ENCODE assay signal across 9 cellular contexts in genomic region chr16:86508947-86509758, GRCh38. TPM values are rescaled to one million over a fixed set of nuclear protein-coding genes. Genes with fewer than 3 reads are reported as not detected.
DNase-seq lines count a peak whose midpoint lies in the region; ATAC-seq and TF ChIP-seq lines count a peak whose summit lies in the region.
"Had no signal": no experiment of that assay in that cellular context is flagged by ENCODE, and none has a peak within 500 bp of the region (broad histone marks: within the 10 kb centered on the region; RNA-seq: fewer than 3 reads in every experiment).

No MANE protein-coding gene starts in this region.

- TF ChIP-seq POLR2A in breast epithelium (IDR thresholded peaks at IDR 0.05) (no peak), testis (IDR thresholded peaks at IDR 0.05) (no peak)

- H3K4me3 ChIP-seq in breast epithelium (peak overlapping the region; percentile 57 to 81 (median 57)), left lung (peak overlapping the region; percentile 53 to 54), testis (peak overlapping the region; percentile 51 to 64)
- H3K4me3 ChIP-seq: PC-9 had no signal

- H3K9me3 ChIP-seq in breast epithelium (no peaks in the 10 kb centered on the region), left lung (no peaks in the 10 kb centered on the region), testis (no peaks in the 10 kb centered on the region)

- DNase-seq in DMS114 treated with DMSO at 0.1 percent for 48 hours (lab: John Stamatoyannopoulos, UW; ENCODE audit: unreplicated experiment), result peak; percentile 49
- DNase-seq in M059J (ENCODE audit: low read depth), result peak; percentile 82
- DNase-seq in breast epithelium (ENCODE audit: low spot score in 2 of 2), result no peak
- peak; percentile 43 to 53 for DNase-seq in left lung
- no peak for DNase-seq in testis
- no peak for DNase-seq in NCI-H1930 (lab: John Stamatoyannopoulos, UW)
- DNase-seq in mucosa of gallbladder (ENCODE audit: low spot score), result no peak
- no peak for DNase-seq in NCI-H2107 (lab: John Stamatoyannopoulos, UW)

- TF ChIP-seq CTCF in breast epithelium (IDR thresholded peaks at IDR 0.05) (no peak), left lung (IDR thresholded peaks at IDR 0.05) (no peak), testis (IDR thresholded peaks at IDR 0.05) (no peak)

- peak; percentile 41 for ATAC-seq in left lung

- WGBS in testis, 2 donors, result 0 to 4% methylated on average over 25 to 58 of the region's 79 CpGs

- H3K27ac ChIP-seq in breast epithelium (peak overlapping the region in 1 of 2 donors; percentile 58), left lung (peak overlapping the region; percentile 87 to 96), testis (peak overlapping the region in 1 of 2 donors; percentile 56)
- H3K27ac ChIP-seq: PC-9 had no signal

- H3K36me3 ChIP-seq in breast epithelium (no peaks in the 10 kb centered on the region), left lung (no peaks in the 10 kb centered on the region), testis (ENCODE audit: low read depth, missing control alignments) (no peaks in the 10 kb centered on the region)

- intact Hi-C loops in breast epithelium (cut with DNase I; ENCODE audit: low total_unique reads) (no loop called here), left lung (cut with DNase I) (no loop called here), testis (cut with DNase I; ENCODE audit: low total_unique reads) (no loop called here)

- H3K4me1 ChIP-seq in breast epithelium (peaks cover 14 to 21% of the 10 kb centered on the region in 2 donors), left lung (peaks cover 0 to 43% of the 10 kb centered on the region in 2 donors), testis (peaks cover 17% of the 10 kb centered on the region)

- H3K27me3 ChIP-seq in breast epithelium (peaks cover 24 to 97% of the 10 kb centered on the region in 2 donors), left lung (peaks cover 80 to 100% of the 10 kb centered on the region in 2 donors), testis (no peaks in the 10 kb centered on the region)

RNA-seq across cellular contexts. Expression of gene FOXF1, which starts 1.2 kb away (rescaled TPM):
- 11.1 and 21.2 TPM in 2 replicates for total RNA-seq in M059J (2014; rRNA removed; shearing (Covaris generic))
- under 1 TPM in 2 of 3 donors, not detected in 1; 0.15 to 0.66 TPM for total RNA-seq in breast epithelium
- 10 to 100 TPM; 21.7 to 30.3 TPM for total RNA-seq in left lung
- 1 to 10 TPM; 2.0 to 2.8 TPM for total RNA-seq in testis
- 0.91 TPM for polyA plus RNA-seq in testis (ENCODE audit: insufficient read depth, low read depth, low replicate concordance)
- total RNA-seq in mucosa of gallbladder, result 31.0 TPM
- total RNA-seq: PC-9 had no signal

RNA-seq across cellular contexts. Expression of gene MTHFSD, which starts 45.9 kb away (rescaled TPM):
- total RNA-seq in M059J (2014; rRNA removed; shearing (Covaris generic)), result 9.6 and 18.3 TPM in 2 replicates
- total RNA-seq in breast epithelium (10 to 100 TPM; 15.8 to 30.2 (median 27.7) TPM), left lung (10 to 100 TPM; 19.7 to 20.2 TPM), testis (10 to 100 TPM; 45.0 to 55.6 TPM), mucosa of gallbladder (29.0 TPM)
- polyA plus RNA-seq in testis (ENCODE audit: insufficient read depth, low read depth, low replicate concordance), result 42.2 TPM

RNA-seq across cellular contexts. Expression of gene FOXC2, which starts 57.5 kb away (rescaled TPM):
- 0.49 and 2.0 TPM in 2 replicates for total RNA-seq in M059J (2014; rRNA removed; shearing (Covaris generic))
- total RNA-seq in breast epithelium (under 1 TPM; 0.15 to 0.98 (median 0.32) TPM), left lung (1 to 10 TPM in 1 of 2 donors, under 1 TPM in 1; 0.41 to 2.0 TPM), testis (10 to 100 TPM in 1 of 2 donors, 1 to 10 TPM in 1; 7.6 to 11.2 TPM), mucosa of gallbladder (0.92 TPM)
- polyA plus RNA-seq in testis (ENCODE audit: insufficient read depth, low read depth, low replicate concordance), result 3.9 TPM
- total RNA-seq: PC-9 had no signal

Comparison
In these comparisons a context has a peak if more than half of its experiments do, and no peak if none do; other contexts are left out.
1. DNase-seq: peak in DMS114 treated with DMSO at 0.1 percent for 48 hours (single experiment), M059J (single experiment) and left lung (2 of 2); none in breast epithelium (0 of 2), testis (single experiment), NCI-H1930 (0 of 2), mucosa of gallbladder (single experiment) and NCI-H2107 (single experiment).
2. Peak in every context shown above with its lines, with median percentiles within 50 percentile points of each other: H3K4me3 ChIP-seq.